In the genomic region with DNA sequence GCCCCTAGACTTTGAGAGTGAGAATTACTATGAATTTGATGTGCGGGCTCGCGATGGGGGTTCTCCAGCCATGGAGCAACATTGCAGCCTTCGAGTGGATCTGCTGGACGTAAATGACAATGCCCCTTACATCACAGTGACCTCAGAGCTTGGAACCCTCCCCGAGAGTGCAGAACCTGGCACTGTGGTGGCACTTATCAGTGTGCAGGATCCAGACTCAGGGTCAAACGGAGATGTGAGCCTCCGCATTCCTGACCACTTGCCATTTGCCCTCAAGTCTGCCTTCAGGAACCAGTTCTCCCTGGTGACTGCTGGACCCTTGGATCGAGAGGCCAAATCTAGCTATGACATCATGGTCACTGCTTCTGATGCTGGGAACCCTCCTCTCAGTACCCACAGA, we compare ENCODE assay signal across 1 cellular context.
TF ChIP-seq lines count a peak whose summit lies in the region.

No MANE protein-coding gene starts in this region.

TF ChIP-seq in WTC11, 78 proteins besides CTCF, POLR2A, EP300 and RAD21 (continued from another document):
- no peak for TF ChIP-seq ZNF425 (CRISPR knock-in tag; conservative IDR thresholded peaks at IDR 0.05)
